Comparison of ENCODE assay signal across 2 cellular contexts in genomic region chr17:71726320-71726719, GRCh38.
TF ChIP-seq lines count a peak whose summit lies in the region.

No MANE protein-coding gene starts in this region.

TF ChIP-seq in SK-N-SH, 30 proteins besides CTCF, POLR2A, EP300 and RAD21 (continued from another document):
- no peak for TF ChIP-seq ZBTB33 (IDR thresholded peaks at IDR 0.05; ENCODE audit: borderline replicate concordance, low read depth)
- no peak for TF ChIP-seq NRF1 (IDR thresholded peaks at IDR 0.05; ENCODE audit: low read depth, low read length)

TF ChIP-seq in SK-N-SH treated with all-trans-retinoic acid at 6 μM for 48 hours, 23 proteins besides CTCF, POLR2A, EP300 and RAD21 (continued from another document):
- no peak for TF ChIP-seq TCF4 (CRISPR knock-in tag; IDR thresholded peaks at IDR 0.05; ENCODE audit: borderline replicate concordance)
- no peak for TF ChIP-seq PPARA (CRISPR knock-in tag; IDR thresholded peaks at IDR 0.05; ENCODE audit: borderline replicate concordance)
- TF ChIP-seq CSRNP3 (CRISPR knock-in tag; IDR thresholded peaks at IDR 0.05): no peak
- no peak for TF ChIP-seq ESRRG (CRISPR knock-in tag; IDR thresholded peaks at IDR 0.05)
- TF ChIP-seq OSR1 (CRISPR knock-in tag; IDR thresholded peaks at IDR 0.05): no peak
- TF ChIP-seq ZFP30 (CRISPR knock-in tag; IDR thresholded peaks at IDR 0.05): no peak
- no peak for TF ChIP-seq CSDC2 (CRISPR knock-in tag; IDR thresholded peaks at IDR 0.05)
- TF ChIP-seq ARNTL (CRISPR knock-in tag; IDR thresholded peaks at IDR 0.05; ENCODE audit: borderline replicate concordance, low read depth): no peak
- TF ChIP-seq SNAI2 (CRISPR knock-in tag; IDR thresholded peaks at IDR 0.05): no peak
- no peak for TF ChIP-seq TOX (CRISPR knock-in tag; IDR thresholded peaks at IDR 0.05; ENCODE audit: borderline replicate concordance)
- TF ChIP-seq ZNF70 (CRISPR knock-in tag; IDR thresholded peaks at IDR 0.05): no peak
- TF ChIP-seq POU6F1 (CRISPR knock-in tag; IDR thresholded peaks at IDR 0.05; ENCODE audit: borderline replicate concordance, low read depth): no peak
